In the genomic region with DNA sequence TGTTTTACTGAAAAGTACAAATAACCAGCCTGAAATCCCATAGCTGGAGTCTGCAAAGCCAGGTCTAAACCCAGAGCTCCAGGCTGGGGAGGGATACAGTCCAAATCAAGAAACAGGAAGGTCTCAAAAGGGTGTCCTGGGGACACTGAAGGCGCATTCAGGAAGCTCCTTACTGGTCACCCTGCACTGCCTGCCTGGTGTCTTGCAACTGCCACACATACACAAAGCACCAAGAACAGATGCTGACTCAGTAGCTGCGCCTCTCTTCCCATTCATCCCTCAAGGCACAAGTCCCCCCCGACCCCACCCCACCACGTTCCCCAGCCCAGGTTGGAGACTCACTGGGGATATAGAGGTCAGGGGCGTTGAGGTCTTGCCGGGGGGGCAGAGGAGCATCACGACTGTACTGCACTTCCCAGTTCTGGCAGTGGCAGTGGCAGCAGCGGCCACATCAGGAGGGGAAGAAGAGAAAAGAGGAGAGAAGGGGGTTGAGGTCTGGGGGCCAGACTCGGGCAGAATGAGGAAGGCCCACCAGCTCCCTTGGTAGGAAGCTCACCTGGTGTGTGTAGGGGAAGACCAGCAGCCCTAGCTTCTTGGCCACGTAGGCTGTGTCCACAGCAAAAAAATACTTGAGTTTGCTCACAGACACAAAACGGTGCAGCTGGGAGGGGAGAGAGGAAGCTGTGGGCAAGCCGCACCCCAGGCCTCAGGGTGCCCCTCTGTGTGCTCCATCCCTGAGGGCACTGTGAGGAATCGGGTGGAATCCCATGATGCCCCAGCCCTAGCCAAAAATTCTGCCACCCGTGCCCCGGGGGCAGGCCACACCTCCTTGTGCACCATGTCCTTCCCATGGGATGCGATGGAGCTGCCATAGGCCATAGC, we compare ENCODE assay signal across 1 cellular context.
TF ChIP-seq lines count a peak whose summit lies in the region.

No MANE protein-coding gene starts in this region.

TF ChIP-seq in HepG2, 621 proteins besides CTCF, POLR2A, EP300 and RAD21:
- no peak for TF ChIP-seq ZFY (CRISPR knock-in tag; IDR thresholded peaks at IDR 0.05)
- 0 out of 2 replicates have a peak, but pooled peaks have one; percentile 35 for TF ChIP-seq CAMTA2 (CRISPR knock-in tag; IDR thresholded peaks at IDR 0.05; ENCODE audit: borderline replicate concordance)
- no peak for TF ChIP-seq NFIC (IDR thresholded peaks at IDR 0.05; ENCODE audit: low read length)
- TF ChIP-seq ZNF333 (CRISPR knock-in tag; IDR thresholded peaks at IDR 0.05; ENCODE audit: borderline replicate concordance) = 0 out of 2 replicates have a peak, but pooled peaks have one; percentile 39
- peak; percentile 23 for TF ChIP-seq AGO2 (optimal IDR thresholded peaks at IDR 0.05; ENCODE audit: low read depth, low read length)
- TF ChIP-seq, protein P1, sequence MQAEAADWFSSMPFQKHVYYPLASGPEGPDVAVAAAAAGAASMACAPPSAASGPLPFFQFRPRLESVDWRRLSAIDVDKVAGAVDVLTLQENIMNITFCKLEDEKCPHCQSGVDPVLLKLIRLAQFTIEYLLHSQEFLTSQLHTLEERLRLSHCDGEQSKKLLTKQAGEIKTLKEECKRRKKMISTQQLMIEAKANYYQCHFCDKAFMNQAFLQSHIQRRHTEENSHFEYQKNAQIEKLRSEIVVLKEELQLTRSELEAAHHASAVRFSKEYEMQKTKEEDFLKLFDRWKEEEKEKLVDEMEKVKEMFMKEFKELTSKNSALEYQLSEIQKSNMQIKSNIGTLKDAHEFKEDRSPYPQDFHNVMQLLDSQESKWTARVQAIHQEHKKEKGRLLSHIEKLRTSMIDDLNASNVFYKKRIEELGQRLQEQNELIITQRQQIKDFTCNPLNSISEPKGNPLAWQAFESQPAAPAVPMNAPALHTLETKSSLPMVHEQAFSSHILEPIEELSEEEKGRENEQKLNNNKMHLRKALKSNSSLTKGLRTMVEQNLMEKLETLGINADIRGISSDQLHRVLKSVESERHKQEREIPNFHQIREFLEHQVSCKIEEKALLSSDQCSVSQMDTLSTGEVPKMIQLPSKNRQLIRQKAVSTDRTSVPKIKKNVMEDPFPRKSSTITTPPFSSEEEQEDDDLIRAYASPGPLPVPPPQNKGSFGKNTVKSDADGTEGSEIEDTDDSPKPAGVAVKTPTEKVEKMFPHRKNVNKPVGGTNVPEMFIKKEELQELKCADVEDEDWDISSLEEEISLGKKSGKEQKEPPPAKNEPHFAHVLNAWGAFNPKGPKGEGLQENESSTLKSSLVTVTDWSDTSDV (CRISPR knock-in tag; IDR thresholded peaks at IDR 0.05) = peak; percentile 79; the same call in 1 of the 2 replicates
- peak; percentile 51; the same call in 1 of the 2 replicates for TF ChIP-seq NRL (CRISPR knock-in tag; IDR thresholded peaks at IDR 0.05; ENCODE audit: borderline replicate concordance)
- peak; percentile 63; the same call in 1 of the 2 replicates for TF ChIP-seq SP4 (CRISPR knock-in tag; IDR thresholded peaks at IDR 0.05)
